26 cellular contexts compared by ENCODE assay signal in genomic region chr9:137564134-137564533, GRCh38.
"Had no signal": no experiment of that assay in that cellular context is flagged by ENCODE, and none has a peak within 500 bp of the region (broad histone marks: within the 10 kb centered on the region; RNA-seq: fewer than 3 reads in every experiment).

No MANE protein-coding gene starts in this region.

- H3K27ac Mint-ChIP-seq: activated CD4-positive, alpha-beta T cell treated with anti-CD3 and anti-CD28 coated beads for 36 hours; activated naive CD8-positive, alpha-beta T cell had no signal

- H3K9me3 ChIP-seq: lower lobe of right lung, neutrophil, ovary, psoas muscle, thyroid gland, upper lobe of right lung had no signal

- H3K9me3 Mint-ChIP-seq: activated B cell treated with CpG ODN at 0.5 μM for 24 hours; immature natural killer cell; naive thymus-derived CD8-positive, alpha-beta T cell; stimulated activated naive CD8-positive, alpha-beta T cell treated with anti-CD3 and anti-CD28 coated beads, Interleukin-15, Interleukin-2, amounts not matched to agents 100 ng/mL and 50 ng/mL, for 24 hours; T-helper 1 cell treated with Interleukin-12 subunit alpha and Interleukin-12 subunit beta and Interleukin-4 antibody, amounts not matched to agents 30 μg/mL and 1 μg/mL, for 36 hours had no signal

- H3K27me3 Mint-ChIP-seq: activated B cell treated with CpG ODN at 0.5 μM for 24 hours; activated CD4-positive, alpha-beta T cell treated with anti-CD3 and anti-CD28 coated beads for 36 hours; activated naive CD8-positive, alpha-beta T cell; naive thymus-derived CD8-positive, alpha-beta T cell; stimulated activated naive CD8-positive, alpha-beta T cell treated with anti-CD3 and anti-CD28 coated beads, Interleukin-15, Interleukin-2, amounts not matched to agents 100 ng/mL and 50 ng/mL, for 24 hours had no signal

- H3K27ac ChIP-seq: hepatocyte, lower lobe of right lung, ovary, psoas muscle, thyroid gland, upper lobe of right lung had no signal

- H3K27me3 ChIP-seq: hepatocyte, neutrophil, ovary, thyroid gland, upper lobe of right lung had no signal

- DNase-seq: activated B cell treated with CpG ODN at 0.5 μM for 24 hours; activated CD4-positive, alpha-beta T cell treated with anti-CD3 and anti-CD28 coated beads for 36 hours; activated CD4-positive, alpha-beta T cell treated with anti-CD3 and anti-CD28 coated beads, Interleukin-2, amount 50 U/mL, for 4 hours; activated CD8-positive, alpha-beta memory T cell treated with anti-CD3 and anti-CD28 coated beads for 24 hours; activated CD8-positive, alpha-beta memory T cell treated with anti-CD3 and anti-CD28 coated beads, Interleukin-2, amount 50 U/mL, for 4 hours; activated gamma-delta T cell treated with Interleukin-2 at 50 U/mL for 16 hours; amniotic stem cell; effector CD4-positive, alpha-beta T cell; foreskin melanocyte; glutamatergic neuron; immature natural killer cell; lower lobe of right lung; naive thymus-derived CD8-positive, alpha-beta T cell; ovary; psoas muscle; stimulated activated CD4-positive, alpha-beta T cell treated with anti-CD3 and anti-CD28 coated beads, Interleukin-4, amount 100 ng/mL, for 24 hours; substantia nigra; thyroid gland; upper lobe of right lung had no signal

- H3K4me3 Mint-ChIP-seq: activated B cell treated with CpG ODN at 0.5 μM for 24 hours; activated CD4-positive, alpha-beta T cell treated with anti-CD3 and anti-CD28 coated beads for 36 hours; activated naive CD8-positive, alpha-beta T cell; immature natural killer cell; naive thymus-derived CD8-positive, alpha-beta T cell; stimulated activated naive CD8-positive, alpha-beta T cell treated with anti-CD3 and anti-CD28 coated beads, Interleukin-15, Interleukin-2, amounts not matched to agents 100 ng/mL and 50 ng/mL, for 24 hours; T-helper 1 cell treated with Interleukin-12 subunit alpha and Interleukin-12 subunit beta and Interleukin-4 antibody, amounts not matched to agents 30 μg/mL and 1 μg/mL, for 36 hours had no signal

- ATAC-seq: activated CD4-positive, alpha-beta T cell treated with anti-CD3 and anti-CD28 coated beads for 36 hours; esophagus mucosa; left lobe of liver; lower lobe of right lung; naive thymus-derived CD8-positive, alpha-beta T cell; upper lobe of right lung had no signal

- H3K4me1 Mint-ChIP-seq: activated CD4-positive, alpha-beta T cell treated with anti-CD3 and anti-CD28 coated beads for 36 hours; immature natural killer cell had no signal
